Comparison of ENCODE assay signal across 9 cellular contexts in the genomic region with DNA sequence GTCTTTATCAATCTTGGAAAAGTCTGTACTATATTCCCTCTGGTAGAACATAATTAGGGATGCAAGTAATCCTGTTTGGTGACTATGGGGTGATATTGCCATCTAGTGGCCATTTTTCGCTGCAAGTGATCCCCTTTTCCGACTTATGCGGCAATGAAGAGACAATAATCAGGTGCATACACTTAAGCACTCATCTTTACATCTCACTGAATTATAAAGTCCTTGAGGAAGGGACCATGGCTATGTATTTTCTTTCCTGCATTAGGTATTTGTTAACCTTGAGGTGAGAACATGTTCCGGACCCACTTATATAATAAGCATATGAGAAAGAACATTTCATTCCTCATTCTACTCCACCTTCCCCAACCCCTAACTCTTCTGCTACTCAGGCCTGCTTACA. TPM values are rescaled to one million over a fixed set of nuclear protein-coding genes. Genes with fewer than 3 reads are reported as not detected.
DNase-seq lines count a peak whose midpoint lies in the region; ATAC-seq and TF ChIP-seq lines count a peak whose summit lies in the region.
"Had no signal": no experiment of that assay in that cellular context is flagged by ENCODE, and none has a peak within 500 bp of the region (broad histone marks: within the 10 kb centered on the region; RNA-seq: fewer than 3 reads in every experiment).

No MANE protein-coding gene starts in this region.

- H3K14ac ChIP-seq in mesenchymal stem cell (ENCODE audit: low read length in 2 of 2) = no peak overlapping the region

- TF ChIP-seq CTCF in endodermal cell (conservative IDR thresholded peaks at IDR 0.05) (peak; percentile 91), testis (IDR thresholded peaks at IDR 0.05) (peak; percentile 57 to 87 (median 82))

- no peak for ATAC-seq in GM19452 (IDR thresholded peaks at IDR 0.05; ENCODE audit: unreplicated experiment)

- no peaks in the 10 kb centered on the region for H3K4me1 Mint-ChIP-seq in endodermal cell

- intact Hi-C loops in testis (cut with DNase I; ENCODE audit: low total_unique reads) = no loop called here

- no peak overlapping the region for H3K4me3 Mint-ChIP-seq in endodermal cell
- H3K4me3 Mint-ChIP-seq: activated naive CD8-positive, alpha-beta T cell had no signal

- H3K4ac ChIP-seq in mesenchymal stem cell (ENCODE audit: low read depth in 1 of 2, low read length in 2 of 2) = no peak overlapping the region

- H4K91ac ChIP-seq in mesenchymal stem cell (ENCODE audit: low read length) = no peak overlapping the region

- WGBS in endodermal cell (ENCODE audit: insufficient coverage in 1 of 2, insufficient read length in 1 of 2), 2 experiments = 27 to 49% methylated on average over 3 to 4 of the region's 4 CpGs
- 100% methylated on average over 1 of the region's 4 CpGs for WGBS in mesenchymal stem cell
- WGBS in testis, 2 donors = 17 to 34% methylated on average over 4 of the region's 4 CpGs

- peaks cover 23% of the 10 kb centered on the region for H3K36me3 Mint-ChIP-seq in endodermal cell (ENCODE audit: low read depth)

- H3K4me3 ChIP-seq in H7 (ENCODE audit: insufficient read depth, low read depth, low read length) (no peak overlapping the region), endodermal cell (ENCODE audit: low read length) (no peak overlapping the region), mesenchymal stem cell (ENCODE audit: insufficient read depth in 1 of 2, low read depth in 1 of 2, low read length in 2 of 2) (no peak overlapping the region), testis (no peak overlapping the region)

- no peak overlapping the region for H2BK15ac ChIP-seq in mesenchymal stem cell (ENCODE audit: low read depth, poor library complexity, severe bottlenecking)

- H3K79me1 ChIP-seq in mesenchymal stem cell (replicated peaks; ENCODE audit: low read length, poor library complexity, severe bottlenecking) = peaks cover 1% of the 10 kb centered on the region

- H2BK12ac ChIP-seq in mesenchymal stem cell (ENCODE audit: low read length in 2 of 2) = no peak overlapping the region

- H3K27ac ChIP-seq in endodermal cell (ENCODE audit: low read depth, low read length) (no peak overlapping the region), mesenchymal stem cell (ENCODE audit: low read length, poor library complexity, severe bottlenecking) (no peak overlapping the region), testis (no peak overlapping the region)

- H3K23ac ChIP-seq in mesenchymal stem cell (ENCODE audit: low read length in 2 of 2) = no peak overlapping the region

- H2AFZ ChIP-seq in mesenchymal stem cell (ENCODE audit: low read depth, low read length) = no peak overlapping the region

- H3K18ac ChIP-seq in mesenchymal stem cell (ENCODE audit: low read depth in 1 of 2, low read length in 2 of 2) = no peak overlapping the region

- H3K9me3 ChIP-seq in endodermal cell (ENCODE audit: control insufficient read depth, low read length) = peaks cover 12% of the 10 kb centered on the region
- H3K9me3 ChIP-seq in mesenchymal stem cell (ENCODE audit: control insufficient read depth, low read length) = peaks cover 17% of the 10 kb centered on the region
- no peaks in the 10 kb centered on the region for H3K9me3 ChIP-seq in testis

- no peak overlapping the region for H2BK120ac ChIP-seq in mesenchymal stem cell (ENCODE audit: low read depth, low read length)

- no peak overlapping the region for H2AK5ac ChIP-seq in mesenchymal stem cell (ENCODE audit: low read length, severe bottlenecking)

- H3K4me1 ChIP-seq in endodermal cell (ENCODE audit: control insufficient read depth, insufficient read depth, low read length) (no peaks in the 10 kb centered on the region), mesenchymal stem cell (ENCODE audit: control insufficient read depth, insufficient read depth, low read depth, low read length) (no peaks in the 10 kb centered on the region), testis (no peaks in the 10 kb centered on the region)

- peaks cover 2% of the 10 kb centered on the region for H3K36me3 ChIP-seq in H7 (replicated peaks; ENCODE audit: control insufficient read depth, insufficient read depth, low read length)
- peaks cover 58% of the 10 kb centered on the region for H3K36me3 ChIP-seq in endodermal cell (ENCODE audit: control insufficient read depth, insufficient read depth, low read length)
- H3K36me3 ChIP-seq in mesenchymal stem cell (ENCODE audit: control insufficient read depth in 1 of 2, insufficient read depth in 2 of 2, low read depth in 1 of 2, low read length in 2 of 2) = peaks cover 25 to 75% of the 10 kb centered on the region in 2 experiments
- H3K36me3 ChIP-seq in testis (ENCODE audit: low read depth, missing control alignments) = no peaks in the 10 kb centered on the region

- no peak for TF ChIP-seq POLR2A in testis (IDR thresholded peaks at IDR 0.05)

- H2BK5ac ChIP-seq in mesenchymal stem cell (ENCODE audit: low read depth, low read length, poor library complexity, severe bottlenecking) = no peak overlapping the region

- H3K27me3 ChIP-seq in H7 (ENCODE audit: control insufficient read depth, insufficient read depth, low read length) = no peaks in the 10 kb centered on the region
- H3K27me3 ChIP-seq in endodermal cell (ENCODE audit: control insufficient read depth, insufficient read depth, low read length, poor library complexity, severe bottlenecking) = no peaks in the 10 kb centered on the region
- no peaks in the 10 kb centered on the region for H3K27me3 ChIP-seq in mesenchymal stem cell (ENCODE audit: control insufficient read depth in 1 of 2, insufficient read depth in 1 of 2, low read length in 2 of 2)
- no peaks in the 10 kb centered on the region for H3K27me3 ChIP-seq in testis

- H3K27me3 Mint-ChIP-seq in endodermal cell (ENCODE audit: insufficient read depth) = no peaks in the 10 kb centered on the region
- H3K27me3 Mint-ChIP-seq: activated naive CD8-positive, alpha-beta T cell had no signal

- DNase-seq in DMS153 (lab: John Stamatoyannopoulos, UW) = peak; percentile 9
- DNase-seq in H7 = peak; percentile 6
- peak; percentile 20 for DNase-seq in NCI-H2107 (lab: John Stamatoyannopoulos, UW)
- peak; percentile 11 for DNase-seq in UCSD-AML1 (lab: John Stamatoyannopoulos, UW; ENCODE audit: unreplicated experiment)
- DNase-seq in endodermal cell = peak; percentile 86
- DNase-seq in mesenchymal stem cell = peak; percentile 80
- DNase-seq in testis = peak; percentile 78

- no peak overlapping the region for H4K8ac ChIP-seq in mesenchymal stem cell (ENCODE audit: low read length)

- H3K4me2 ChIP-seq in mesenchymal stem cell (ENCODE audit: low read length, poor library complexity, severe bottlenecking) = no peak overlapping the region

- peaks cover 2% of the 10 kb centered on the region for H3K9me3 Mint-ChIP-seq in endodermal cell

- H3K9ac ChIP-seq in endodermal cell (ENCODE audit: extremely low read depth, low read length, poor library complexity, severe bottlenecking) = no peak overlapping the region
- H3K9ac ChIP-seq in mesenchymal stem cell (ENCODE audit: low read length) = no peak overlapping the region

- no peak overlapping the region for H3K27ac Mint-ChIP-seq in endodermal cell
- H3K27ac Mint-ChIP-seq: activated naive CD8-positive, alpha-beta T cell had no signal

RNA-seq across cellular contexts. Expression of a gene that starts 19.6 kb away (rescaled TPM):
- 0.14 TPM in 1 of 2 replicates, not detected in the other for total RNA-seq in H7 (2014; rRNA removed; shearing (Covaris generic))
- total RNA-seq in endodermal cell (under 1 TPM; 0.09 to 0.15 TPM), testis (not detected)
- 19.4 TPM for polyA plus RNA-seq in endodermal cell (2013, experiment 1 of 2)
- 16.8 TPM for polyA plus RNA-seq in endodermal cell (2013, experiment 2 of 2)
- polyA plus RNA-seq in mesenchymal stem cell (2013, experiment 1 of 2) = not detected
- not detected for polyA plus RNA-seq in mesenchymal stem cell (2013, experiment 2 of 2)
- 0.76 TPM for polyA plus RNA-seq in testis (ENCODE audit: insufficient read depth, low read depth, low replicate concordance)

RNA-seq across cellular contexts. Expression of a gene that starts 21.0 kb away (rescaled TPM):
- 19.5 and 20.4 TPM in 2 replicates for total RNA-seq in H7 (2014; rRNA removed; shearing (Covaris generic))
- total RNA-seq in endodermal cell (10 to 100 TPM; 27.3 to 37.7 TPM), testis (10 to 100 TPM; 20.4 to 26.5 TPM)
- 25.8 TPM for polyA plus RNA-seq in endodermal cell (2013, experiment 1 of 2)
- polyA plus RNA-seq in endodermal cell (2013, experiment 2 of 2) = 25.2 TPM
- 25.9 TPM for polyA plus RNA-seq in mesenchymal stem cell (2013, experiment 1 of 2)
- polyA plus RNA-seq in mesenchymal stem cell (2013, experiment 2 of 2) = 26.7 TPM
- 15.0 TPM for polyA plus RNA-seq in testis (ENCODE audit: insufficient read depth, low read depth, low replicate concordance)

Comparison
In these comparisons a context has a peak if more than half of its experiments do, and no peak if none do; other contexts are left out.
1. DNase-seq: peak in every context shown above with its lines; median percentile 86 in endodermal cell; 80 in mesenchymal stem cell; 78 in testis; 20 in NCI-H2107; 11 in UCSD-AML1; 9 in DMS153; 6 in H7.